Comparison of ENCODE assay signal across 8 cellular contexts in genomic region chr12:123532021-123532420, GRCh38. TPM values are rescaled to one million over a fixed set of nuclear protein-coding genes. Genes with fewer than 3 reads are reported as not detected.
DNase-seq lines count a peak whose midpoint lies in the region; ATAC-seq and TF ChIP-seq lines count a peak whose summit lies in the region.

No MANE protein-coding gene starts in this region.

- H3K27ac Mint-ChIP-seq in activated naive CD8-positive, alpha-beta T cell = no peak overlapping the region

- ATAC-seq in HG02973 (IDR thresholded peaks at IDR 0.05; ENCODE audit: unreplicated experiment) (peak; percentile 44), left lobe of liver (peak; percentile 10), HG03460 (IDR thresholded peaks at IDR 0.05; ENCODE audit: unreplicated experiment) (no peak)

- no peaks in the 10 kb centered on the region for H3K27me3 ChIP-seq in tibial nerve
- no peaks in the 10 kb centered on the region for H3K27me3 ChIP-seq in SJCRH30

- no peaks in the 10 kb centered on the region for H3K27me3 Mint-ChIP-seq in activated naive CD8-positive, alpha-beta T cell

- peak overlapping the region; percentile 30 to 88 (median 70) for H3K27ac ChIP-seq in tibial nerve
- H3K27ac ChIP-seq in SJCRH30 = no peak overlapping the region

- WGBS in tibial nerve, 2 donors = 19 to 29% methylated on average over 1 of the region's 1 CpG

- H3K36me3 ChIP-seq in tibial nerve (peaks cover 0 to 16% (median 0%) of the 10 kb centered on the region in 3 donors), SJCRH30 (no peaks in the 10 kb centered on the region)

- TF ChIP-seq CTCF in tibial nerve (IDR thresholded peaks at IDR 0.05) = no peak

- peaks cover 2% of the 10 kb centered on the region for H3K36me3 Mint-ChIP-seq in activated naive CD8-positive, alpha-beta T cell

- H3K4me3 ChIP-seq in tibial nerve = peak overlapping the region in 2 of 4 donors; percentile 66 to 71
- no peak overlapping the region for H3K4me3 ChIP-seq in SJCRH30

- H3K4me1 ChIP-seq in tibial nerve (peaks cover 0 to 35% (median 23%) of the 10 kb centered on the region in 4 donors), SJCRH30 (0 out of 2 replicates have a peak, but pooled peaks cover 2% of the 10 kb centered on the region)

- peak overlapping the region; percentile 87 for H3K4me3 Mint-ChIP-seq in activated naive CD8-positive, alpha-beta T cell

- H3K9me3 Mint-ChIP-seq in activated naive CD8-positive, alpha-beta T cell (ENCODE audit: low read depth) = no peaks in the 10 kb centered on the region

- no peaks in the 10 kb centered on the region for H3K9me3 ChIP-seq in tibial nerve
- H3K9me3 ChIP-seq in SJCRH30 (replicated peaks) = no peaks in the 10 kb centered on the region

- H3K4me1 Mint-ChIP-seq in activated naive CD8-positive, alpha-beta T cell (ENCODE audit: low read depth) = peaks cover 19% of the 10 kb centered on the region

- TF ChIP-seq POLR2A in tibial nerve (IDR thresholded peaks at IDR 0.05) = no peak

- TF ChIP-seq EP300 in tibial nerve (IDR thresholded peaks at IDR 0.05) = no peak

- peak; percentile 79 for DNase-seq in CD1c-positive myeloid dendritic cell (ENCODE audit: extremely low spot score)
- no peak for DNase-seq in left lobe of liver (ENCODE audit: low spot score)
- no peak for DNase-seq in tibial nerve (ENCODE audit: low spot score in 2 of 2)
- no peak for DNase-seq in SJCRH30
- DNase-seq in dedifferentiated amniotic fluid mesenchymal stem cell (ENCODE audit: extremely low spot score) = no peak

RNA-seq across cellular contexts. Expression of gene RILPL1, which starts 1.5 kb away (rescaled TPM):
- total RNA-seq in left lobe of liver (3.4 TPM), tibial nerve (10 to 100 TPM; 11.8 to 24.3 (median 16.0) TPM)
- 6.8 and 8.5 TPM in 2 replicates for total RNA-seq in SJCRH30 (2014; rRNA removed; shearing (Covaris generic))

RNA-seq across cellular contexts. Expression of gene TMED2, which starts 52.3 kb away (rescaled TPM):
- total RNA-seq in left lobe of liver = 266 TPM
- 100 to 1,000 TPM in 2 of 4 donors, 10 to 100 TPM in 2; 77.9 to 109 (median 103) TPM for total RNA-seq in tibial nerve
- 196 and 211 TPM in 2 replicates for total RNA-seq in SJCRH30 (2014; rRNA removed; shearing (Covaris generic))
